ENCODE assay signal across 24 cellular contexts in genomic region chr18:70220628-70221027, GRCh38. TPM values are rescaled to one million over a fixed set of nuclear protein-coding genes. Genes with fewer than 3 reads are reported as not detected.
DNase-seq lines count a peak whose midpoint lies in the region; ATAC-seq, FAIRE-seq and TF ChIP-seq lines count a peak whose summit lies in the region.
"Had no signal": no experiment of that assay in that cellular context is flagged by ENCODE, and none has a peak within 500 bp of the region (broad histone marks: within the 10 kb centered on the region; RNA-seq: fewer than 3 reads in every experiment).

No MANE protein-coding gene starts in this region.

- H3K14ac ChIP-seq in H1 (ENCODE audit: insufficient read length) = no peak overlapping the region

- ATAC-seq in gastrocnemius medialis = peak; percentile 50 to 68
- ATAC-seq in HG03439 (IDR thresholded peaks at IDR 0.05; ENCODE audit: unreplicated experiment) = no peak
- ATAC-seq: GM12878, Panc1 had no signal

- H3K4me2 ChIP-seq in H1 (ENCODE audit: insufficient read depth in 1 of 2, low read depth in 2 of 2, low read length in 2 of 2) = peak overlapping the region in 1 of 2 experiments; percentile 51; a peak in 1 of 4 replicates

- TF ChIP-seq CTCF in H1 (IDR thresholded peaks at IDR 0.05; ENCODE audit: control extremely low read depth in 1 of 3, insufficient read depth in 1 of 3, low read depth in 1 of 3, low read length in 3 of 3) (no peak), gastrocnemius medialis (IDR thresholded peaks at IDR 0.05 in 4 of 5, conservative IDR thresholded peaks at IDR 0.05 in 1 of 5) (no peak)

- H3K4ac ChIP-seq in H1 (replicated peaks; ENCODE audit: insufficient read length, low read depth, low read length) = no peak overlapping the region

- no peak overlapping the region for H3K27ac Mint-ChIP-seq in activated T-helper 1 cell treated with anti-CD3 and anti-CD28 coated beads, Interleukin-12 subunit alpha, Interleukin-12 subunit beta, Interleukin-2, Interleukin-4 antibody, amounts not matched to agents 30 ng/mL and 10 ng/mL and 1 ng/mL, durations not matched to agents 14 hours and 24 hours and 36 hours
- H3K27ac Mint-ChIP-seq: B cell; CD14-positive monocyte; CD8-positive, alpha-beta memory T cell had no signal

- no peak for TF ChIP-seq EP300 in H1 (IDR thresholded peaks at IDR 0.05; ENCODE audit: borderline replicate concordance in 1 of 2, low read depth in 2 of 2, low read length in 2 of 2)

- no peak overlapping the region for H2BK12ac ChIP-seq in H1 (ENCODE audit: low read depth, low read length)

- FAIRE-seq in H1 (lab: Jason Lieb, UNC) = no peak

- H3K36me3 ChIP-seq in HUES48 (ENCODE audit: control insufficient read depth, insufficient read depth, low read length) = no peaks in the 10 kb centered on the region
- H3K36me3 ChIP-seq in H1 (ENCODE audit: control insufficient read depth in 2 of 4, insufficient read depth in 4 of 4, low read length in 3 of 4) = no peaks in the 10 kb centered on the region
- no peaks in the 10 kb centered on the region for H3K36me3 ChIP-seq in gastrocnemius medialis

- H3K23me2 ChIP-seq in H1 (ENCODE audit: low read depth, low read length) = no peaks in the 10 kb centered on the region

- H2BK5ac ChIP-seq in H1 (ENCODE audit: low read depth, low read length) = no peak overlapping the region

- no peak for TF ChIP-seq POLR2A in H1 (IDR thresholded peaks at IDR 0.05; ENCODE audit: control extremely low read depth in 1 of 2, low read depth in 2 of 2, low read length in 2 of 2)
- no peak for TF ChIP-seq POLR2A in gastrocnemius medialis (IDR thresholded peaks at IDR 0.05)

- no peaks in the 10 kb centered on the region for H3K36me3 Mint-ChIP-seq in activated T-helper 1 cell treated with anti-CD3 and anti-CD28 coated beads, Interleukin-12 subunit alpha, Interleukin-12 subunit beta, Interleukin-2, Interleukin-4 antibody, amounts not matched to agents 30 ng/mL and 10 ng/mL and 1 ng/mL, durations not matched to agents 14 hours and 24 hours and 36 hours (ENCODE audit: low read depth)
- H3K36me3 Mint-ChIP-seq: CD14-positive monocyte; CD8-positive, alpha-beta memory T cell had no signal

- no peaks in the 10 kb centered on the region for H3K9me3 Mint-ChIP-seq in activated T-helper 1 cell treated with anti-CD3 and anti-CD28 coated beads, Interleukin-12 subunit alpha, Interleukin-12 subunit beta, Interleukin-2, Interleukin-4 antibody, amounts not matched to agents 30 ng/mL and 10 ng/mL and 1 ng/mL, durations not matched to agents 14 hours and 24 hours and 36 hours
- H3K9me3 Mint-ChIP-seq: CD8-positive, alpha-beta memory T cell had no signal

- H4K20me1 ChIP-seq in H1 (replicated peaks in 1 of 2; ENCODE audit: control insufficient read depth in 1 of 2, insufficient read depth in 2 of 2, low read length in 2 of 2) = no peaks in the 10 kb centered on the region

- H2BK15ac ChIP-seq in H1 (ENCODE audit: low read length) = no peak overlapping the region

- no peak overlapping the region for H2AK5ac ChIP-seq in H1 (ENCODE audit: low read depth, low read length)

- H2BK20ac ChIP-seq in H1 (ENCODE audit: low read length) = no peak overlapping the region

- no peak overlapping the region for H3K4me3 Mint-ChIP-seq in activated T-helper 1 cell treated with anti-CD3 and anti-CD28 coated beads, Interleukin-12 subunit alpha, Interleukin-12 subunit beta, Interleukin-2, Interleukin-4 antibody, amounts not matched to agents 30 ng/mL and 10 ng/mL and 1 ng/mL, durations not matched to agents 14 hours and 24 hours and 36 hours
- H3K4me3 Mint-ChIP-seq: B cell; CD14-positive monocyte; CD8-positive, alpha-beta memory T cell had no signal

- H3K9me3 ChIP-seq in HUES48 (ENCODE audit: control insufficient read depth, insufficient read depth, low read length) (no peaks in the 10 kb centered on the region), H1 (ENCODE audit: insufficient read depth in 2 of 2, low read depth in 1 of 2, low read length in 1 of 2) (no peaks in the 10 kb centered on the region), gastrocnemius medialis (no peaks in the 10 kb centered on the region)

- CTCF ChIA-PET in H1 (lab: Charles Lee; ENCODE audit: partially characterized antibody) = no interaction called here

- in situ Hi-C loops in gastrocnemius medialis (cut with MboI; ENCODE audit: low sequenced_read_pairs in 4 of 4) = no loop called here

- intact Hi-C loops in gastrocnemius medialis (cut with DNase I; ENCODE audit: low total_unique reads) = no loop called here
- intact Hi-C loops in activated T-helper 1 cell treated with anti-CD3 and anti-CD28 coated beads, Interleukin-12 subunit alpha, Interleukin-12 subunit beta, Interleukin-2, Interleukin-4 antibody, amounts not matched to agents 30 ng/mL and 10 ng/mL and 1 ng/mL, durations not matched to agents 14 hours and 24 hours and 36 hours (cut with micrococcal nuclease) = no loop called here

- H2BK120ac ChIP-seq in H1 (replicated peaks; ENCODE audit: low read depth, low read length) = no peak overlapping the region

- peak; percentile 24 for DNase-seq in NCI-H69 (lab: John Stamatoyannopoulos, UW)
- no peak for DNase-seq in H1 (ENCODE audit: low read depth in 1 of 2, low spot score in 2 of 2)
- no peak for DNase-seq in gastrocnemius medialis
- DNase-seq in activated CD4-positive, alpha-beta T cell treated with anti-CD3 and anti-CD28 coated beads for 1 hour = no peak
- DNase-seq in activated T-helper 1 cell treated with anti-CD3 and anti-CD28 coated beads, Interleukin-12 subunit alpha, Interleukin-12 subunit beta, Interleukin-2, Interleukin-4 antibody, amounts not matched to agents 30 ng/mL and 10 ng/mL and 1 ng/mL, durations not matched to agents 14 hours and 24 hours and 36 hours (ENCODE audit: low spot score) = no peak
- DNase-seq: CD8-positive, alpha-beta memory T cell; DMS 273 treated with DMSO at 0.1 percent for 48 hours; DMS79; EL; GDM1; KBM-7; NCI-H1105 treated with DMSO at 0.1 percent for 48 hours; NCI-H2029; NCI-H2171 treated with DMSO at 0.1 percent for 48 hours; NCI-H510A treated with DMSO at 0.1 percent for 48 hours; NCI-H82; SHP77 treated with DMSO at 0.1 percent for 48 hours had no signal

- POLR2A ChIA-PET in H1 (lab: Charles Lee; ENCODE audit: partially characterized antibody) = no interaction called here

- peak overlapping the region; percentile 22; the same call in 1 of the 2 replicates for H3K4me3 ChIP-seq in HUES48 (ENCODE audit: low read depth, low read length)
- H3K4me3 ChIP-seq in H1 (ENCODE audit: extremely low read depth in 1 of 4, insufficient read depth in 2 of 4, low read depth in 3 of 4, low read length in 4 of 4) = peak overlapping the region in 1 of 4 experiments; percentile 26; a peak in 1 of 8 replicates
- peak overlapping the region in 2 of 4 donors; percentile 41 to 61 for H3K4me3 ChIP-seq in gastrocnemius medialis
- H3K4me3 ChIP-seq: GM12878, SK-N-MC had no signal

- no peak overlapping the region for H3K18ac ChIP-seq in H1 (ENCODE audit: extremely low read depth, low read length)

- WGBS in H1 (ENCODE audit: extremely low coverage in 1 of 2, insufficient coverage in 1 of 2, insufficient read length in 1 of 2, insufficient replicate concordance in 2 of 2, low coverage in 1 of 2, low lambda C conversion rate in 2 of 2, missing lambda C conversion rate in 1 of 2), 2 experiments = 88% methylated on average over 5 of the region's 5 CpGs; no CpG with 5 or more reads in 1 of the 2 experiments

- H3K79me2 ChIP-seq in H1 (ENCODE audit: control insufficient read depth in 1 of 2, insufficient read depth in 2 of 2, low read length in 2 of 2) = no peaks in the 10 kb centered on the region

- no peak overlapping the region for H3K9ac ChIP-seq in HUES48 (ENCODE audit: low read depth, low read length)
- H3K9ac ChIP-seq in H1 (replicated peaks in 1 of 4; ENCODE audit: extremely low read depth in 1 of 4, low read depth in 3 of 4, low read length in 3 of 4) = no peak overlapping the region

- H3K23ac ChIP-seq in H1 (ENCODE audit: insufficient read length) = no peak overlapping the region

- no peak overlapping the region for H3K56ac ChIP-seq in H1 (replicated peaks; ENCODE audit: insufficient read length, low read depth, low read length)

- no peak for TF ChIP-seq RAD21 in H1 (IDR thresholded peaks at IDR 0.05 in 1 of 2, conservative IDR thresholded peaks at IDR 0.05 in 1 of 2; ENCODE audit: low read depth in 2 of 2, low read length in 2 of 2)

- peak overlapping the region; percentile 37; the same call in 1 of the 2 replicates for H2AFZ ChIP-seq in H1 (ENCODE audit: low read length)

- no peaks in the 10 kb centered on the region for H3K27me3 ChIP-seq in HUES48 (ENCODE audit: control insufficient read depth, insufficient read depth, low read length)
- no peaks in the 10 kb centered on the region for H3K27me3 ChIP-seq in H1 (replicated peaks in 1 of 4; ENCODE audit: control insufficient read depth in 3 of 4, extremely low read depth in 1 of 4, insufficient read depth in 3 of 4, low read length in 3 of 4)
- H3K27me3 ChIP-seq in gastrocnemius medialis = no peaks in the 10 kb centered on the region

- peaks cover 13% of the 10 kb centered on the region for H3K4me1 ChIP-seq in HUES48 (ENCODE audit: control insufficient read depth, insufficient read depth, low read length)
- peaks cover 0 to 9% (median 3%) of the 10 kb centered on the region in 4 experiments; a peak in 3 of 7 replicates for H3K4me1 ChIP-seq in H1 (replicated peaks in 1 of 4; ENCODE audit: control insufficient read depth in 3 of 4, insufficient read depth in 4 of 4, low read length in 3 of 4)
- peaks cover 11 to 16% of the 10 kb centered on the region in 2 donors for H3K4me1 ChIP-seq in gastrocnemius medialis

- no peak overlapping the region for H3K27ac ChIP-seq in HUES48 (ENCODE audit: low read depth, low read length)
- H3K27ac ChIP-seq in H1 (ENCODE audit: low read depth, low read length) = no peak overlapping the region
- H3K27ac ChIP-seq in gastrocnemius medialis = peak overlapping the region in 2 of 4 donors; percentile 50 to 74
- H3K27ac ChIP-seq: SK-N-MC had no signal

- H4K8ac ChIP-seq in H1 (ENCODE audit: extremely low read depth, insufficient read depth, low read length) = no peak overlapping the region

- no peak overlapping the region for H4K91ac ChIP-seq in H1 (replicated peaks; ENCODE audit: insufficient read length, low read length)

- no peaks in the 10 kb centered on the region for H3K79me1 ChIP-seq in H1 (ENCODE audit: low read depth, low read length)

- H3K4me1 Mint-ChIP-seq in activated T-helper 1 cell treated with anti-CD3 and anti-CD28 coated beads, Interleukin-12 subunit alpha, Interleukin-12 subunit beta, Interleukin-2, Interleukin-4 antibody, amounts not matched to agents 30 ng/mL and 10 ng/mL and 1 ng/mL, durations not matched to agents 14 hours and 24 hours and 36 hours (ENCODE audit: low read depth) = no peaks in the 10 kb centered on the region
- H3K4me1 Mint-ChIP-seq: B cell; CD14-positive monocyte; CD8-positive, alpha-beta memory T cell had no signal

- H3K27me3 Mint-ChIP-seq in activated T-helper 1 cell treated with anti-CD3 and anti-CD28 coated beads, Interleukin-12 subunit alpha, Interleukin-12 subunit beta, Interleukin-2, Interleukin-4 antibody, amounts not matched to agents 30 ng/mL and 10 ng/mL and 1 ng/mL, durations not matched to agents 14 hours and 24 hours and 36 hours (ENCODE audit: insufficient read depth) = peaks cover 20% of the 10 kb centered on the region

- no peak overlapping the region for H4K5ac ChIP-seq in H1 (ENCODE audit: insufficient read length, low read depth, low read length)

RNA-seq across cellular contexts. Expression of gene RTTN, which starts 15.1 kb away (rescaled TPM):
- 20.3 and 21.4 TPM in 2 replicates for total RNA-seq in H1 (2021; fragmentation: NEBNext Ultra II Directional; extraction: Animal tissue kit (Norgen Biotek cat#: 25700))
- 6.5 and 9.1 TPM in 2 replicates for polyA plus RNA-seq in H1 (2011; rRNA removed)
- polyA plus RNA-seq in H1 (2011; cell fraction: cytosol; rRNA removed) = 9.2 TPM
- 22.1 TPM for polyA plus RNA-seq in H1 (2011; cell fraction: nucleus; rRNA removed)
- 9.9 to 10.1 TPM (median 10.0 TPM) in 4 replicates for polyA plus RNA-seq in H1 (2012, experiment 1 of 2)
- 1.4 TPM for polyA plus RNA-seq in H1 (2012, experiment 2 of 2)
- 9.9 TPM for polyA plus RNA-seq in H1 (2013, experiment 1 of 2)
- polyA plus RNA-seq in H1 (2013, experiment 2 of 2) = 8.9 TPM
- 47.7 and 62.9 TPM in 2 replicates for polyA minus RNA-seq in H1 (2011; rRNA and poly(A)+ RNA removed)
- polyA minus RNA-seq in H1 (2011; cell fraction: cytosol; rRNA and poly(A)+ RNA removed) = 16.4 TPM
- polyA minus RNA-seq in H1 (2011; cell fraction: nucleus; rRNA and poly(A)+ RNA removed) = 161 TPM
- total RNA-seq in gastrocnemius medialis = 1 to 10 TPM; 3.2 to 9.7 (median 4.9) TPM
- total RNA-seq in activated T-helper 1 cell treated with anti-CD3 and anti-CD28 coated beads, Interleukin-12 subunit alpha, Interleukin-12 subunit beta, Interleukin-2, Interleukin-4 antibody, amounts not matched to agents 30 ng/mL and 10 ng/mL and 1 ng/mL, durations not matched to agents 14 hours and 24 hours and 36 hours = 25.3 and 28.6 TPM in 2 replicates
